22 cellular contexts compared by ENCODE assay signal in genomic region chr2:224513991-224514390, GRCh38.
"Had no signal": no experiment of that assay in that cellular context is flagged by ENCODE, and none has a peak within 500 bp of the region (broad histone marks: within the 10 kb centered on the region; RNA-seq: fewer than 3 reads in every experiment).

No MANE protein-coding gene starts in this region.

- H3K27ac ChIP-seq: colonic mucosa, gastroesophageal sphincter, heart left ventricle, left ventricle myocardium inferior, suprapubic skin, transverse colon, vagina, WERI-Rb-1 had no signal

- H3K27ac Mint-ChIP-seq: activated naive CD4-positive, alpha-beta T cell treated with anti-CD3 and anti-CD28 coated beads, Interleukin-2, amount 50 U/mL, for 72 hours; brain; stimulated activated naive CD8-positive, alpha-beta T cell treated with anti-CD3 and anti-CD28 coated beads, Interleukin-15, Interleukin-2, amounts not matched to agents 100 ng/mL and 50 ng/mL, for 24 hours; T-helper 17 cell had no signal

- H3K27me3 ChIP-seq: colonic mucosa, gastroesophageal sphincter, heart left ventricle, suprapubic skin, transverse colon, vagina had no signal

- H3K9me3 ChIP-seq: colonic mucosa, gastroesophageal sphincter, heart left ventricle, left ventricle myocardium inferior, suprapubic skin, transverse colon, vagina had no signal

- H3K4me3 ChIP-seq: colonic mucosa, gastroesophageal sphincter, heart left ventricle, left ventricle myocardium inferior, suprapubic skin, transverse colon, vagina had no signal

- H3K4me3 Mint-ChIP-seq: brain; nephron; stimulated activated naive CD8-positive, alpha-beta T cell treated with anti-CD3 and anti-CD28 coated beads, Interleukin-15, Interleukin-2, amounts not matched to agents 100 ng/mL and 50 ng/mL, for 24 hours; T-helper 17 cell had no signal

- H3K36me3 ChIP-seq: colonic mucosa, left ventricle myocardium inferior, suprapubic skin, vagina had no signal

- H3K27me3 Mint-ChIP-seq: brain; stimulated activated naive CD8-positive, alpha-beta T cell treated with anti-CD3 and anti-CD28 coated beads, Interleukin-15, Interleukin-2, amounts not matched to agents 100 ng/mL and 50 ng/mL, for 24 hours; T-helper 17 cell had no signal

- H3K9me3 Mint-ChIP-seq: activated naive CD4-positive, alpha-beta T cell treated with anti-CD3 and anti-CD28 coated beads, Interleukin-2, amount 50 U/mL, for 72 hours; nephron; stimulated activated naive CD8-positive, alpha-beta T cell treated with anti-CD3 and anti-CD28 coated beads, Interleukin-15, Interleukin-2, amounts not matched to agents 100 ng/mL and 50 ng/mL, for 24 hours had no signal

- H3K4me1 ChIP-seq: colonic mucosa had no signal

- ATAC-seq: activated naive CD4-positive, alpha-beta T cell treated with anti-CD3 and anti-CD28 coated beads, Interleukin-2, amount 50 U/mL, for 72 hours; gastroesophageal sphincter; heart left ventricle; T-helper 17 cell had no signal

- DNase-seq: activated CD4-positive, alpha-beta T cell treated with anti-CD3 and anti-CD28 coated beads, Interleukin-2, amount 50 U/mL, for 48 hours; activated gamma-delta T cell treated with Interleukin-2 at 50 U/mL for 16 hours; amygdala; central memory CD4-positive, alpha-beta T cell; colonic mucosa; heart left ventricle; kidney; left ventricle myocardium inferior; mammary epithelial cell; midbrain; nucleus accumbens; stimulated activated CD4-positive, alpha-beta T cell treated with anti-CD3 and anti-CD28 coated beads, Interleukin-2, amount 100 ng/mL, for 48 hours; T-helper 17 cell; transverse colon; WERI-Rb-1 had no signal
